27 cellular contexts compared by ENCODE assay signal in the genomic region with DNA sequence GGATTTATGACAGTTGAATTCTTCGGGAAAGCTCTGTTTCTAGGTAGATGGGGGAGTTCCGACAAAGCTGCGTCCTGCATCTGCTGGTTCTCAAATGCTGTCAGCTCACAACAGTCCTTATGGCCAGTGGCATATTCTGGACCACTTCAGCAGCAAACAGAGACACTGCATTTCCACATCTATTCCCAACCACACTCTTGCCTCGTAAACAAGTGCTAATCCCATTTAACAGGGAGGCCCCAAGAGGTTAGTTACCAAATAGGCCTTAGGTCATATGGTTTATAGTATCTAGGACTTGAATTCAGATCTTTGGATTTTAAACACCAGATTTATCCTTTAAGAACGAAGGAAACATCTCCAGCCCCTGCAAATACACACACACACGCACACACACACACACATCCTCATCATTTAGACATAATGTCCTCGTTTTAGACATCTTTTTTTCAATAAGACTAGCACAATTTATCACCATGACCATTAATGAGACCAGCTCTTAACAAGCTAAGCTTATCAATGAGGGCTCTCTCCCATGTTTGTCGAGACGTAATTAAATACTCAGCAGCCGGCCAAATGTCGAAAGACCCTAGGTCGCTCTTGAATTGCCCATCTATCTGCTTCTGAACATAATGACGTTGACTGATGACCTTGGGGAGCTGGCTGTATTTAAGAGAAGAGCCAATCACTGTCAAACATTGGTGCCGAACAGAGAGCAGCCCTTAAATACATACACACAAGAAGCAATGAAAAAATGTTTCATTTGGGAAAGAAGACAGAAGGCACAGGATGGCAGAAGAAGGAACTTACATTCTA.
"Had no signal": no experiment of that assay in that cellular context is flagged by ENCODE, and none has a peak within 500 bp of the region (broad histone marks: within the 10 kb centered on the region; RNA-seq: fewer than 3 reads in every experiment).

No MANE protein-coding gene starts in this region.

- FAIRE-seq: keratinocyte, TTC549 had no signal

- H3K4me3 ChIP-seq: ascending aorta, left lung, mucosa of descending colon, prostate gland, skin epidermis, tibial nerve, vagina had no signal

- DNase-seq: activated CD4-positive, alpha-beta T cell treated with anti-CD3 and anti-CD28 coated beads, Interleukin-2, amount 10 ng/mL, durations not matched to agents 7 days and 5 days; activated CD4-positive, CD25-positive, alpha-beta regulatory T cell; activated CD8-positive, alpha-beta memory T cell treated with anti-CD3 and anti-CD28 coated beads for 24 hours; activated naive CD4-positive, alpha-beta T cell treated with Interleukin-2 at 50 U/mL for 16 hours; activated naive CD8-positive, alpha-beta T cell treated with anti-CD3 and anti-CD28 coated beads, Interleukin-2, amount 50 U/mL, for 24 hours; dermis blood vessel endothelial cell; effector memory CD8-positive, alpha-beta T cell; left lung; mammary epithelial cell; mucosa of descending colon; naive thymus-derived CD4-positive, alpha-beta T cell; nucleus accumbens; right cardiac atrium; stimulated activated CD4-positive, alpha-beta T cell treated with anti-CD3 and anti-CD28 coated beads, Interleukin-15, amount 100 ng/mL, for 24 hours; stimulated activated CD4-positive, alpha-beta T cell treated with anti-CD3 and anti-CD28 coated beads, Interleukin-4, amount 100 ng/mL, for 4 hours; stimulated activated CD8-positive, alpha-beta memory T cell treated with anti-CD3 and anti-CD28 coated beads, Interleukin-4, amount 100 ng/mL, for 48 hours; stimulated activated naive CD4-positive, alpha-beta T cell treated with Interleukin-2 at 50 U/mL for 16 hours; substantia nigra; T-helper 2 cell had no signal

- H3K9me3 ChIP-seq: ascending aorta, left lung, mucosa of descending colon, prostate gland, tibial nerve, vagina had no signal

- H3K4me1 ChIP-seq: ascending aorta, prostate gland had no signal

- ATAC-seq: activated naive CD8-positive, alpha-beta T cell treated with anti-CD3 and anti-CD28 coated beads, Interleukin-2, amount 50 U/mL, for 24 hours; effector memory CD8-positive, alpha-beta T cell; left lung; mucosa of descending colon; naive thymus-derived CD4-positive, alpha-beta T cell; right cardiac atrium had no signal

- H3K27me3 ChIP-seq: ascending aorta, left lung, tibial nerve, vagina had no signal

- H3K27ac ChIP-seq: ascending aorta, epithelial cell of prostate, left lung, prostate gland, vagina had no signal

- H3K36me3 ChIP-seq: ascending aorta, left lung, prostate gland, tibial nerve, vagina had no signal
